8 cellular contexts compared by ENCODE assay signal in genomic region chr4:26048378-26048882, GRCh38.
A peak's percentile ranks its signal among the peaks of the same experiment; 100 is the strongest.
DNase-seq lines count a peak whose midpoint lies in the region; ATAC-seq and TF ChIP-seq lines count a peak whose summit lies in the region.
"Had no signal": no experiment of that assay in that cellular context is flagged by ENCODE, and none has a peak within 500 bp of the region (broad histone marks: within the 10 kb centered on the region; RNA-seq: fewer than 3 reads in every experiment).

No MANE protein-coding gene starts in this region.

- no peak overlapping the region for H3K4me2 ChIP-seq in neural progenitor cell

- no peaks in the 10 kb centered on the region for H4K20me1 ChIP-seq in neural progenitor cell (ENCODE audit: low read depth)

- H3K36me3 Mint-ChIP-seq in neural progenitor cell, result no peaks in the 10 kb centered on the region
- no peaks in the 10 kb centered on the region for H3K36me3 Mint-ChIP-seq in activated T-helper 1 cell treated with anti-CD3 and anti-CD28 coated beads, Interleukin-12 subunit alpha, Interleukin-12 subunit beta, Interleukin-2, Interleukin-4 antibody, amounts not matched to agents 30 ng/mL and 10 ng/mL and 1 ng/mL, durations not matched to agents 14 hours and 24 hours and 36 hours (ENCODE audit: low read depth)

- CTCF ChIA-PET in RWPE1 (lab: Yijun Ruan, JAX), result no interaction called here

- no peaks in the 10 kb centered on the region for H3F3A ChIP-seq in neural progenitor cell (ENCODE audit: low read depth)

- TF ChIP-seq CTCF in RWPE1 (conservative IDR thresholded peaks at IDR 0.05; ENCODE audit: low read depth) (no peak), fibroblast of mammary gland (conservative IDR thresholded peaks at IDR 0.05; ENCODE audit: control insufficient read depth, insufficient read depth, low read depth, low read length) (no peak), neural progenitor cell (IDR thresholded peaks at IDR 0.05) (no peak), vagina (IDR thresholded peaks at IDR 0.05) (no peak)

- no peaks in the 10 kb centered on the region for H3K27me3 ChIP-seq in neural progenitor cell
- no peaks in the 10 kb centered on the region for H3K27me3 ChIP-seq in vagina

- H3K9me3 Mint-ChIP-seq in neural progenitor cell, result no peaks in the 10 kb centered on the region
- H3K9me3 Mint-ChIP-seq in activated T-helper 1 cell treated with anti-CD3 and anti-CD28 coated beads, Interleukin-12 subunit alpha, Interleukin-12 subunit beta, Interleukin-2, Interleukin-4 antibody, amounts not matched to agents 30 ng/mL and 10 ng/mL and 1 ng/mL, durations not matched to agents 14 hours and 24 hours and 36 hours, result peaks cover 9% of the 10 kb centered on the region

- no peak overlapping the region for H3K9ac ChIP-seq in neural progenitor cell

- H3K4me1 ChIP-seq in neural progenitor cell (no peaks in the 10 kb centered on the region), vagina (peaks cover 35% of the 10 kb centered on the region)

- H3K4me1 Mint-ChIP-seq in neural progenitor cell, result peaks cover 11% of the 10 kb centered on the region
- peaks cover 11% of the 10 kb centered on the region for H3K4me1 Mint-ChIP-seq in activated T-helper 1 cell treated with anti-CD3 and anti-CD28 coated beads, Interleukin-12 subunit alpha, Interleukin-12 subunit beta, Interleukin-2, Interleukin-4 antibody, amounts not matched to agents 30 ng/mL and 10 ng/mL and 1 ng/mL, durations not matched to agents 14 hours and 24 hours and 36 hours (ENCODE audit: low read depth)

- H3K9me3 ChIP-seq in neural progenitor cell (ENCODE audit: low read depth) (no peaks in the 10 kb centered on the region), vagina (no peaks in the 10 kb centered on the region)

- H3K36me3 ChIP-seq in neural progenitor cell (no peaks in the 10 kb centered on the region), vagina (no peaks in the 10 kb centered on the region)

- peaks cover 15% of the 10 kb centered on the region for H3K27me3 Mint-ChIP-seq in neural progenitor cell (ENCODE audit: insufficient read depth, low read depth)
- no peaks in the 10 kb centered on the region for H3K27me3 Mint-ChIP-seq in activated T-helper 1 cell treated with anti-CD3 and anti-CD28 coated beads, Interleukin-12 subunit alpha, Interleukin-12 subunit beta, Interleukin-2, Interleukin-4 antibody, amounts not matched to agents 30 ng/mL and 10 ng/mL and 1 ng/mL, durations not matched to agents 14 hours and 24 hours and 36 hours (ENCODE audit: insufficient read depth)

- H3K4me3 Mint-ChIP-seq in neural progenitor cell, result no peak overlapping the region
- H3K4me3 Mint-ChIP-seq in activated T-helper 1 cell treated with anti-CD3 and anti-CD28 coated beads, Interleukin-12 subunit alpha, Interleukin-12 subunit beta, Interleukin-2, Interleukin-4 antibody, amounts not matched to agents 30 ng/mL and 10 ng/mL and 1 ng/mL, durations not matched to agents 14 hours and 24 hours and 36 hours, result no peak overlapping the region

- peak overlapping the region; percentile 69 for H3K27ac ChIP-seq in RWPE1
- no peak overlapping the region for H3K27ac ChIP-seq in neural progenitor cell
- H3K27ac ChIP-seq in vagina, result peak overlapping the region; percentile 91
- H3K27ac ChIP-seq: SK-N-MC had no signal

- peak overlapping the region; percentile 87 for H2AFZ ChIP-seq in neural progenitor cell (replicated peaks)

- DNase-seq in RWPE1 (ENCODE audit: low spot score) (peak; percentile 83), fibroblast of mammary gland (ENCODE audit: low read depth) (peak; percentile 95), neural progenitor cell (ENCODE audit: low spot score) (no peak), vagina (ENCODE audit: extremely low spot score in 2 of 2) (no peak), NCI-H524 treated with DMSO at 0.1 percent for 48 hours (lab: John Stamatoyannopoulos, UW) (no peak)
- no peak for DNase-seq in activated T-helper 1 cell treated with anti-CD3 and anti-CD28 coated beads, Interleukin-12 subunit alpha, Interleukin-12 subunit beta, Interleukin-2, Interleukin-4 antibody, amounts not matched to agents 30 ng/mL and 10 ng/mL and 1 ng/mL, durations not matched to agents 14 hours and 24 hours and 36 hours (ENCODE audit: low spot score)

- no peak for TF ChIP-seq POLR2A in vagina (IDR thresholded peaks at IDR 0.05)

- no peaks in the 10 kb centered on the region for H3K79me2 ChIP-seq in neural progenitor cell (ENCODE audit: low read depth)

- no peak overlapping the region for H3K27ac Mint-ChIP-seq in neural progenitor cell
- no peak overlapping the region for H3K27ac Mint-ChIP-seq in activated T-helper 1 cell treated with anti-CD3 and anti-CD28 coated beads, Interleukin-12 subunit alpha, Interleukin-12 subunit beta, Interleukin-2, Interleukin-4 antibody, amounts not matched to agents 30 ng/mL and 10 ng/mL and 1 ng/mL, durations not matched to agents 14 hours and 24 hours and 36 hours

- intact Hi-C loops in vagina (cut with DNase I), result no loop called here
- intact Hi-C loops in activated T-helper 1 cell treated with anti-CD3 and anti-CD28 coated beads, Interleukin-12 subunit alpha, Interleukin-12 subunit beta, Interleukin-2, Interleukin-4 antibody, amounts not matched to agents 30 ng/mL and 10 ng/mL and 1 ng/mL, durations not matched to agents 14 hours and 24 hours and 36 hours (cut with micrococcal nuclease), result no loop called here

- ATAC-seq in HG03196 (IDR thresholded peaks at IDR 0.05; ENCODE audit: unreplicated experiment), result no peak

- POLR2A ChIA-PET in RWPE1 (lab: Yijun Ruan, JAX; ENCODE audit: low non-redundant PET), result no interaction called here

- H3K4me3 ChIP-seq in fibroblast of mammary gland (ENCODE audit: control insufficient read depth, low read depth, low read length) (no peak overlapping the region), neural progenitor cell (no peak overlapping the region), vagina (no peak overlapping the region)
- H3K4me3 ChIP-seq: SK-N-MC had no signal

Comparison
In these comparisons a context has a peak if more than half of its experiments do, and no peak if none do; other contexts are left out.
1. DNase-seq: peak in RWPE1 (single experiment) and fibroblast of mammary gland (single experiment); none in neural progenitor cell (single experiment), vagina (0 of 2), NCI-H524 treated with DMSO at 0.1 percent for 48 hours (single experiment) and activated T-helper 1 cell treated with anti-CD3 and anti-CD28 coated beads, Interleukin-12 subunit alpha, Interleukin-12 subunit beta, Interleukin-2, Interleukin-4 antibody, amounts not matched to agents 30 ng/mL and 10 ng/mL and 1 ng/mL, durations not matched to agents 14 hours and 24 hours and 36 hours (single experiment).